ENCODE assay signal across 1 cellular context in genomic region chr6:71335544-71335943, GRCh38.
TF ChIP-seq lines count a peak whose summit lies in the region.

No MANE protein-coding gene starts in this region.

TF ChIP-seq in GM23338, 12 proteins besides CTCF, POLR2A, EP300 and RAD21:
- TF ChIP-seq ZNF462 (CRISPR knock-in tag; IDR thresholded peaks at IDR 0.05) (no peak), EZH2 (IDR thresholded peaks at IDR 0.05; ENCODE audit: low read depth, unreplicated experiment) (no peak), POLR2AphosphoS5 (IDR thresholded peaks at IDR 0.05; ENCODE audit: low read depth) (no peak), JUNB (IDR thresholded peaks at IDR 0.05; ENCODE audit: unreplicated experiment) (no peak), NANOG (IDR thresholded peaks at IDR 0.05; ENCODE audit: borderline replicate concordance) (no peak), ZNF114 (CRISPR knock-in tag; IDR thresholded peaks at IDR 0.05) (no peak), ZNF331 (CRISPR knock-in tag; IDR thresholded peaks at IDR 0.05; ENCODE audit: low read depth) (no peak), EZH2phosphoT487 (IDR thresholded peaks at IDR 0.05; ENCODE audit: unreplicated experiment) (no peak), ETS1 (IDR thresholded peaks at IDR 0.05) (no peak), REST (IDR thresholded peaks at IDR 0.05; ENCODE audit: unreplicated experiment) (no peak), STAT1 (IDR thresholded peaks at IDR 0.05; ENCODE audit: unreplicated experiment) (no peak), CREB1 (CRISPR knock-in tag; IDR thresholded peaks at IDR 0.05; ENCODE audit: low read depth) (no peak)
